ENCODE assay signal across 21 cellular contexts in genomic region chr15:69088300-69088965, GRCh38.
DNase-seq lines count a peak whose midpoint lies in the region; TF ChIP-seq lines count a peak whose summit lies in the region.
"Had no signal": no experiment of that assay in that cellular context is flagged by ENCODE, and none has a peak within 500 bp of the region (broad histone marks: within the 10 kb centered on the region; RNA-seq: fewer than 3 reads in every experiment).

No MANE protein-coding gene starts in this region.

- POLR2A ChIA-PET in HEK293 (lab: Yijun Ruan, JAX) = interaction anchor here (1.9 kb wide), 1 partner anchor 13 kb away, joined by 5 read pairs; no protein-coding TSS in a partner anchor
- POLR2A ChIA-PET in PC-9 (lab: Charles Lee; ENCODE audit: unreplicated experiment) = no interaction called here

- DNase-seq in CD14-positive monocyte (ENCODE audit: low spot score) (no peak), PC-9 (peak; percentile 30 to 94), anterior cingulate cortex (lab: John Stamatoyannopoulos, UW) (no peak), DMS 273 (lab: John Stamatoyannopoulos, UW; ENCODE audit: unreplicated experiment) (no peak), right atrium auricular region (ENCODE audit: low spot score) (no peak), NCI-H1048 (lab: John Stamatoyannopoulos, UW) (no peak)
- DNase-seq: activated CD4-positive, alpha-beta T cell treated with anti-CD3 and anti-CD28 coated beads, Interleukin-2, amount 10 ng/mL, durations not matched to agents 7 days and 5 days; activated effector memory CD4-positive, alpha-beta T cell treated with Interleukin-2 at 50 U/mL for 16 hours; CD8-positive, alpha-beta memory T cell; cortex of kidney; DMS79; HCEC 1CT; head of caudate nucleus; NCI-H187; NCI-H510A; OCI-M1; SIG-M5; stimulated activated CD4-positive, alpha-beta T cell treated with anti-CD3 and anti-CD28 coated beads, Interleukin-12 subunit alpha, Interleukin-12 subunit beta, amount 100 ng/mL, for 4 hours had no signal

- no peaks in the 10 kb centered on the region for H4K20me1 ChIP-seq in PC-9 (ENCODE audit: insufficient read depth)

- H3K9ac ChIP-seq in iPS-20b (ENCODE audit: low read depth, low read length) = peak overlapping the region; percentile 67; the same call in 1 of the 2 replicates

- H3K36me3 ChIP-seq in HEK293 (ENCODE audit: control insufficient read depth in 2 of 2, insufficient read depth in 1 of 2, low read length in 2 of 2) (no peaks in the 10 kb centered on the region), PC-9 (ENCODE audit: low read depth) (no peaks in the 10 kb centered on the region), iPS-20b (ENCODE audit: insufficient read depth, low read depth, low read length) (no peaks in the 10 kb centered on the region), right atrium auricular region (no peaks in the 10 kb centered on the region)

- H3K27me3 ChIP-seq in PC-9 (ENCODE audit: insufficient read depth, low read depth) = no peaks in the 10 kb centered on the region
- peaks cover 54% of the 10 kb centered on the region for H3K27me3 ChIP-seq in iPS-20b (ENCODE audit: insufficient read depth, low read length)
- no peaks in the 10 kb centered on the region for H3K27me3 ChIP-seq in right atrium auricular region

- CTCF ChIA-PET in HEK293 (lab: Yijun Ruan, JAX) = no interaction called here
- CTCF ChIA-PET in PC-9 (lab: Charles Lee) = interaction anchor here (0.7 kb wide), 1 partner anchor 323 kb away, joined by 13 read pairs; no protein-coding TSS in a partner anchor

- H3K4me1 ChIP-seq in HEK293 (ENCODE audit: control insufficient read depth, insufficient read depth, low read length) = peaks cover 30% of the 10 kb centered on the region
- peaks cover 89% of the 10 kb centered on the region for H3K4me1 ChIP-seq in PC-9 (replicated peaks; ENCODE audit: insufficient read depth)
- peaks cover 77% of the 10 kb centered on the region for H3K4me1 ChIP-seq in iPS-20b (ENCODE audit: insufficient read depth, low read length)
- peaks cover 0 to 10% of the 10 kb centered on the region in 2 donors for H3K4me1 ChIP-seq in right atrium auricular region

- peak overlapping the region; percentile 73 for H3K4me2 ChIP-seq in PC-9

- H3K4me3 ChIP-seq in HEK293 (ENCODE audit: low read depth, low read length) (no peak overlapping the region), PC-9 (peak overlapping the region; percentile 27; the same call in 1 of the 2 replicates), iPS-20b (ENCODE audit: low read length) (peak overlapping the region; percentile 27; the same call in 1 of the 2 replicates), right atrium auricular region (no peak overlapping the region)

- H3K27ac Mint-ChIP-seq in CD14-positive monocyte = peak overlapping the region in 1 of 7 donors; percentile 49
- H3K27ac Mint-ChIP-seq: activated CD4-positive, alpha-beta T cell treated with anti-CD3 and anti-CD28 coated beads, Interleukin-2, amount 10 ng/mL, durations not matched to agents 7 days and 5 days; CD8-positive, alpha-beta memory T cell; T-helper 1 cell treated with Interleukin-12 subunit alpha and Interleukin-12 subunit beta and Interleukin-4 antibody, amounts not matched to agents 30 μg/mL and 1 μg/mL, for 36 hours had no signal

- no peaks in the 10 kb centered on the region for H3K9me2 ChIP-seq in PC-9 (ENCODE audit: insufficient read depth)

- H3K27me3 Mint-ChIP-seq in CD14-positive monocyte (ENCODE audit: low read depth in 3 of 3) = peaks cover 0 to 6% (median 3%) of the 10 kb centered on the region in 3 donors

- no peak overlapping the region for H2AFZ ChIP-seq in PC-9

- intact Hi-C loops in CD14-positive monocyte (cut with micrococcal nuclease) = no loop called here
- intact Hi-C loops in PC-9 (cut with micrococcal nuclease; ENCODE audit: unreplicated experiment) = no loop called here

- H3K36me3 Mint-ChIP-seq in CD14-positive monocyte = no peaks in the 10 kb centered on the region
- H3K36me3 Mint-ChIP-seq: CD8-positive, alpha-beta memory T cell had no signal

- H3K4me3 Mint-ChIP-seq in CD14-positive monocyte = peak overlapping the region; percentile 48 to 71
- H3K4me3 Mint-ChIP-seq: activated CD4-positive, alpha-beta T cell treated with anti-CD3 and anti-CD28 coated beads, Interleukin-2, amount 10 ng/mL, durations not matched to agents 7 days and 5 days; CD8-positive, alpha-beta memory T cell; T-helper 1 cell treated with Interleukin-12 subunit alpha and Interleukin-12 subunit beta and Interleukin-4 antibody, amounts not matched to agents 30 μg/mL and 1 μg/mL, for 36 hours had no signal

- H3K79me2 ChIP-seq in PC-9 (ENCODE audit: low read depth) = no peaks in the 10 kb centered on the region

- peaks cover 33% of the 10 kb centered on the region for H3K4me1 Mint-ChIP-seq in CD14-positive monocyte
- H3K4me1 Mint-ChIP-seq: activated CD4-positive, alpha-beta T cell treated with anti-CD3 and anti-CD28 coated beads, Interleukin-2, amount 10 ng/mL, durations not matched to agents 7 days and 5 days had no signal

- no peak for TF ChIP-seq CTCF in CD14-positive monocyte (IDR thresholded peaks at IDR 0.05)
- TF ChIP-seq CTCF in HEK293 (tag by site-specific recombination; IDR thresholded peaks at IDR 0.05) = no peak
- no peak for TF ChIP-seq CTCF in PC-9 (conservative IDR thresholded peaks at IDR 0.05)
- TF ChIP-seq CTCF in right atrium auricular region (IDR thresholded peaks at IDR 0.05) = no peak

- H3F3A ChIP-seq in PC-9 (ENCODE audit: insufficient read depth, low read depth) = peaks cover 46% of the 10 kb centered on the region

- no TSS peak for BruUV-seq in PC-9 (replicated peaks; lab: Mats Ljungman, UMichigan)

- peaks cover 0 to 4% (median 3%) of the 10 kb centered on the region in 7 donors for H3K9me3 Mint-ChIP-seq in CD14-positive monocyte
- H3K9me3 Mint-ChIP-seq: activated CD4-positive, alpha-beta T cell treated with anti-CD3 and anti-CD28 coated beads, Interleukin-2, amount 10 ng/mL, durations not matched to agents 7 days and 5 days; CD8-positive, alpha-beta memory T cell; T-helper 1 cell treated with Interleukin-12 subunit alpha and Interleukin-12 subunit beta and Interleukin-4 antibody, amounts not matched to agents 30 μg/mL and 1 μg/mL, for 36 hours had no signal

- H3K27ac ChIP-seq in HEK293 (ENCODE audit: extremely low read depth, low read depth, low read length) (no peak overlapping the region; the same call in 1 of the 2 replicates), PC-9 (peak overlapping the region; percentile 93), iPS-20b (ENCODE audit: low read length) (peak overlapping the region; percentile 50), right atrium auricular region (no peak overlapping the region)

- H3K9me3 ChIP-seq in HEK293 (ENCODE audit: control insufficient read depth, insufficient read depth, low read depth, low read length) (no peaks in the 10 kb centered on the region), PC-9 (ENCODE audit: insufficient read depth, low read depth) (no peaks in the 10 kb centered on the region), iPS-20b (ENCODE audit: insufficient read depth, low read depth, low read length) (no peaks in the 10 kb centered on the region), right atrium auricular region (no peaks in the 10 kb centered on the region)

TF ChIP-seq in HEK293, 187 proteins besides CTCF, POLR2A, EP300 and RAD21 (continues in another document):
- TF ChIP-seq ZNF426 (tag by site-specific recombination; IDR thresholded peaks at IDR 0.05) = no peak
- peak; percentile 89 for TF ChIP-seq SCRT2 (tag by site-specific recombination; IDR thresholded peaks at IDR 0.05)
- no peak for TF ChIP-seq ZSCAN18 (tag by site-specific recombination; IDR thresholded peaks at IDR 0.05)
- TF ChIP-seq ZNF423 (tag by site-specific recombination; IDR thresholded peaks at IDR 0.05) = 0 out of 2 replicates have a peak, but pooled peaks have one; percentile 16
- TF ChIP-seq ZNF16 (tag by site-specific recombination; IDR thresholded peaks at IDR 0.05; ENCODE audit: low read depth) = no peak
- peak; percentile 76 for TF ChIP-seq ZNF341 (tag by site-specific recombination; IDR thresholded peaks at IDR 0.05; ENCODE audit: low read depth)
- peak; percentile 41; the same call in 1 of the 2 replicates for TF ChIP-seq PRDM1 (tag by site-specific recombination; IDR thresholded peaks at IDR 0.05)
- no peak for TF ChIP-seq ZNF704 (tag by site-specific recombination; IDR thresholded peaks at IDR 0.05)
- no peak for TF ChIP-seq MZF1 (tag by site-specific recombination; IDR thresholded peaks at IDR 0.05; ENCODE audit: borderline replicate concordance)
- 0 out of 2 replicates have a peak, but pooled peaks have one; percentile 20 for TF ChIP-seq ZBTB17 (tag by site-specific recombination; IDR thresholded peaks at IDR 0.05)
- no peak for TF ChIP-seq HOXA7 (CRISPR knock-in tag; IDR thresholded peaks at IDR 0.05; ENCODE audit: borderline replicate concordance)
- peak; percentile 81 for TF ChIP-seq ZIC2 (tag by site-specific recombination; IDR thresholded peaks at IDR 0.05)
- peak; percentile 71 for TF ChIP-seq GLIS1 (tag by site-specific recombination; IDR thresholded peaks at IDR 0.05)
- TF ChIP-seq ZNF610 (tag by site-specific recombination; IDR thresholded peaks at IDR 0.05; ENCODE audit: borderline replicate concordance) = no peak
- TF ChIP-seq ZNF549 (tag by site-specific recombination; IDR thresholded peaks at IDR 0.05) = no peak
- peak; percentile 65 for TF ChIP-seq ZBTB20 (tag by site-specific recombination; IDR thresholded peaks at IDR 0.05)
- peak; percentile 57 for TF ChIP-seq SCRT1 (tag by site-specific recombination; IDR thresholded peaks at IDR 0.05; ENCODE audit: borderline replicate concordance)

Comparison
In these comparisons a context has a peak if more than half of its experiments do, and no peak if none do; other contexts are left out.
1. DNase-seq: peak in PC-9 (2 of 2); none in CD14-positive monocyte (single experiment), anterior cingulate cortex (0 of 58), DMS 273 (single experiment), right atrium auricular region (single experiment) and NCI-H1048 (single experiment).
2. H3K27ac ChIP-seq: peak in PC-9 (single experiment) and iPS-20b (single experiment); none in HEK293 (single experiment) and right atrium auricular region (0 of 2).
3. H3K4me3 ChIP-seq: peak in PC-9 (single experiment) and iPS-20b (single experiment); none in HEK293 (single experiment) and right atrium auricular region (0 of 2).